In the genomic region with DNA sequence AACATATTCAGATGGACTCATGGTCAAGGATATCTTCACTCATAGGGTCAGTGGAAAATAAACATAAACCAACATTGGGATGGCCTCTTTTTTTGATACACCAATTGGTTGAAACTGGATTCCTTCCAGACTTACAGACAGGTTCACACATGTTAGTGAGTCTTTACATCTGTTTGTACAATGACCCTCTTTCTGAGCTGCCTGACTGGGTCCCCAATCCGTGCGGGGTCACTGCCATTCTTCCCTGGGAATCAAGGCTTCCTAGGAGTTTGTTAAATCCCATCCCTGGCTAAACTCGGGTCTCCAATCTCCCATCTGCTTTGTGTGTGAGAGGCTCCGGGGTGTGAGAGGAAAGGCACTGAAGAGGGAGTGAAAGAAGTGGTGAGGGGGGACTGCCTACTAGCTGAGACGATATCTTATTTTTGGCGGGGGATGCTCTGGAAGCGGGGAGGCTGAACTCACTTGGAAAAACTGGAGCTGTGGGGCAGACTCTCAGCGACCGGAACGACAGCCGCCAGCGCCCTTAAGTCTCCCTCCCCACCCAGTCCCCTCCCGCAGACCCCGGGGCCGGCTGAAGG, we compare ENCODE assay signal across 8 cellular contexts. TPM values are rescaled to one million over a fixed set of nuclear protein-coding genes. Genes with fewer than 3 reads are reported as not detected.
DNase-seq lines count a peak whose midpoint lies in the region; ATAC-seq, FAIRE-seq and TF ChIP-seq lines count a peak whose summit lies in the region.

No MANE protein-coding gene starts in this region.

- CTCF ChIA-PET in endothelial cell of umbilical vein (lab: Charles Lee), result interaction anchor here (1.0 to 3.3 kb wide), 6 partner anchors 15 to 238 kb away, joined by 3 to 32 read pairs (median 5); a partner anchor contains a TSS

- peaks cover 23% of the 10 kb centered on the region for H3K4me1 Mint-ChIP-seq in T-helper 2 cell treated with Interferon-gamma antibody and Interleukin-4, amounts not matched to agents 5 μg/mL and 100 μg/mL, for 36 hours (ENCODE audit: low read depth)

- intact Hi-C loops in endothelial cell of umbilical vein (cut with micrococcal nuclease), result loop anchor here (1.0 to 5.0 kb wide), 4 partner anchors 35 to 208 kb away; a partner anchor contains a TSS
- intact Hi-C loops in left colon (cut with DNase I, micrococcal nuclease), result no loop called here

- no peaks in the 10 kb centered on the region for H3F3A ChIP-seq in neural cell (ENCODE audit: insufficient read depth, low read length, poor library complexity, severe bottlenecking)

- no peak for TF ChIP-seq CTCF in endothelial cell of umbilical vein (IDR thresholded peaks at IDR 0.05; ENCODE audit: extremely low read depth in 1 of 2, insufficient read depth in 1 of 2, low read depth in 1 of 2, low read length in 2 of 2)
- TF ChIP-seq CTCF in neural cell (IDR thresholded peaks at IDR 0.05; ENCODE audit: poor library complexity, severe bottlenecking), result no peak

- no peaks in the 10 kb centered on the region for H3K9me3 Mint-ChIP-seq in T-helper 2 cell treated with Interferon-gamma antibody and Interleukin-4, amounts not matched to agents 5 μg/mL and 100 μg/mL, for 36 hours

- POLR2A ChIA-PET in endothelial cell of umbilical vein (lab: Charles Lee), result no interaction called here

- TF ChIP-seq POLR2A in endothelial cell of umbilical vein (IDR thresholded peaks at IDR 0.05; ENCODE audit: low read depth, low read length), result no peak

- dilution Hi-C loops in endothelial cell of umbilical vein (cut with MboI; ENCODE audit: extremely low pct_ligation_motif_present, low sequenced_read_pairs), result no loop called here

- H3K4me2 ChIP-seq in endothelial cell of umbilical vein (ENCODE audit: insufficient read depth, low read length) (peak overlapping the region; percentile 99), neural cell (ENCODE audit: low read length) (peak overlapping the region; percentile 89)

- no peak for TF ChIP-seq EP300 in neural cell (conservative IDR thresholded peaks at IDR 0.05; ENCODE audit: poor library complexity, severe bottlenecking)

- H3K4me1 ChIP-seq in endothelial cell of umbilical vein (ENCODE audit: control insufficient read depth, extremely low read depth, insufficient read depth, low read length), result peaks cover 11% of the 10 kb centered on the region

- peak; percentile 1 for ATAC-seq in HG02885 (IDR thresholded peaks at IDR 0.05; ENCODE audit: poor library complexity, unreplicated experiment)
- no peak for ATAC-seq in left colon

- H3K27ac ChIP-seq in endothelial cell of umbilical vein (ENCODE audit: insufficient read depth, low read depth, low read length) (peak overlapping the region; percentile 51), neural cell (ENCODE audit: low read length) (peak overlapping the region; percentile 66)

- peaks cover 0 to 4% of the 10 kb centered on the region in 2 experiments for H3K36me3 ChIP-seq in endothelial cell of umbilical vein (ENCODE audit: control insufficient read depth in 2 of 2, extremely low read depth in 1 of 2, insufficient read depth in 2 of 2, low read length in 2 of 2)
- no peaks in the 10 kb centered on the region for H3K36me3 ChIP-seq in neural cell (ENCODE audit: insufficient read depth, low read length)

- TSS peak; percentile 66 for BruUV-seq in endothelial cell of umbilical vein (replicated peaks; lab: Mats Ljungman, UMichigan)

- peaks cover 19% of the 10 kb centered on the region for H3K79me2 ChIP-seq in endothelial cell of umbilical vein (ENCODE audit: control insufficient read depth, insufficient read depth, low read length)
- H3K79me2 ChIP-seq in neural cell (replicated peaks; ENCODE audit: insufficient read depth, low read length), result peaks cover 10% of the 10 kb centered on the region

- no peaks in the 10 kb centered on the region for H4K20me1 ChIP-seq in endothelial cell of umbilical vein (replicated peaks; ENCODE audit: control insufficient read depth, extremely low read depth, insufficient read depth, low read length)
- no peaks in the 10 kb centered on the region for H4K20me1 ChIP-seq in neural cell (ENCODE audit: insufficient read depth)

- no peak for TF ChIP-seq RAD21 in neural cell (conservative IDR thresholded peaks at IDR 0.05)

- H3K9me2 ChIP-seq in neural cell (ENCODE audit: insufficient read depth, low read length), result no peaks in the 10 kb centered on the region

- H3K9ac ChIP-seq in endothelial cell of umbilical vein (replicated peaks; ENCODE audit: extremely low read depth, insufficient read depth, low read length) (peak overlapping the region; percentile 78), neural cell (ENCODE audit: low read length) (peak overlapping the region; percentile 79)

- no peak for FAIRE-seq in endothelial cell of umbilical vein (lab: Jason Lieb, UNC)

- peak overlapping the region; percentile 97 for H3K27ac Mint-ChIP-seq in T-helper 2 cell treated with Interferon-gamma antibody and Interleukin-4, amounts not matched to agents 5 μg/mL and 100 μg/mL, for 36 hours

- H3K27me3 ChIP-seq in endothelial cell of umbilical vein (ENCODE audit: control insufficient read depth in 2 of 2, insufficient read depth in 2 of 2, low read length in 2 of 2) (no peaks in the 10 kb centered on the region), neural cell (ENCODE audit: insufficient read depth, low read depth, low read length) (no peaks in the 10 kb centered on the region)

- H3K9me3 ChIP-seq in endothelial cell of umbilical vein (replicated peaks; ENCODE audit: control insufficient read depth, insufficient read depth, low read length) (no peaks in the 10 kb centered on the region), neural cell (ENCODE audit: low read length) (peaks cover 2% of the 10 kb centered on the region)

- no peaks in the 10 kb centered on the region for H3K9me1 ChIP-seq in endothelial cell of umbilical vein (replicated peaks; ENCODE audit: control insufficient read depth, extremely low read depth, insufficient read depth, low read length)

- DNase-seq in T-helper 2 cell treated with Interferon-gamma antibody and Interleukin-4, amounts not matched to agents 5 μg/mL and 100 μg/mL, for 36 hours (ENCODE audit: low spot score), result peak; percentile 7
- DNase-seq in T-helper 2 cell, result no peak
- peak; percentile 7 for DNase-seq in RKO (ENCODE audit: low spot score)
- DNase-seq in endothelial cell of umbilical vein (ENCODE audit: low read depth, low spot score), result peak; percentile 6
- no peak for DNase-seq in left colon
- DNase-seq in putamen (ENCODE audit: low spot score), result no peak

- peaks cover 14% of the 10 kb centered on the region for H3K36me3 Mint-ChIP-seq in T-helper 2 cell treated with Interferon-gamma antibody and Interleukin-4, amounts not matched to agents 5 μg/mL and 100 μg/mL, for 36 hours (ENCODE audit: low read depth)

- H2AFZ ChIP-seq in endothelial cell of umbilical vein (ENCODE audit: low read depth, low read length) (peak overlapping the region; percentile 98), neural cell (ENCODE audit: low read depth, low read length) (peak overlapping the region; percentile 68)

- H3K4me3 ChIP-seq in endothelial cell of umbilical vein (replicated peaks in 1 of 3; ENCODE audit: insufficient read depth in 1 of 3, low read depth in 1 of 3, low read length in 3 of 3) (peak overlapping the region; percentile 64 to 98 (median 79)), neural cell (ENCODE audit: low read length) (peak overlapping the region; percentile 79)

- peaks cover 4% of the 10 kb centered on the region for H3K27me3 Mint-ChIP-seq in T-helper 2 cell treated with Interferon-gamma antibody and Interleukin-4, amounts not matched to agents 5 μg/mL and 100 μg/mL, for 36 hours (ENCODE audit: low read depth)

- peak overlapping the region; percentile 96 for H3K4me3 Mint-ChIP-seq in T-helper 2 cell treated with Interferon-gamma antibody and Interleukin-4, amounts not matched to agents 5 μg/mL and 100 μg/mL, for 36 hours

TF ChIP-seq in endothelial cell of umbilical vein, 7 proteins besides CTCF, POLR2A, EP300 and RAD21 (continues in another document):
- TF ChIP-seq GATA2 (IDR thresholded peaks at IDR 0.05; ENCODE audit: insufficient read depth, insufficient read length, low read depth, low read length) (no peak), FOS (IDR thresholded peaks at IDR 0.05; ENCODE audit: borderline replicate concordance, insufficient read depth, low read length) (no peak), EZH2 (IDR thresholded peaks at IDR 0.05; ENCODE audit: borderline replicate concordance, low read depth, low read length, severe bottlenecking) (no peak)

TF ChIP-seq in neural cell, 6 proteins besides CTCF, POLR2A, EP300 and RAD21:
- TF ChIP-seq SMC3 (conservative IDR thresholded peaks at IDR 0.05; ENCODE audit: poor library complexity) (no peak), EZH2 (IDR thresholded peaks at IDR 0.05; ENCODE audit: borderline replicate concordance, insufficient read depth, low read length, poor library complexity, severe bottlenecking) (no peak)

RNA-seq across cellular contexts. Expression of a gene that starts 0.5 kb away (rescaled TPM):
- total RNA-seq in endothelial cell of umbilical vein, result not detected in 2 replicates
- not detected in 2 replicates for polyA plus RNA-seq in endothelial cell of umbilical vein
- 0.08 and 0.16 TPM in 2 replicates for polyA plus RNA-seq in endothelial cell of umbilical vein (2011; cell fraction: cytosol; rRNA removed)
- 0.21 TPM in 1 of 2 replicates, not detected in the other for polyA plus RNA-seq in endothelial cell of umbilical vein (2011; cell fraction: nucleus; rRNA removed)
- 0.68 TPM in 1 of 2 replicates, not detected in the other for polyA plus RNA-seq in endothelial cell of umbilical vein (2012)
- polyA minus RNA-seq in endothelial cell of umbilical vein, result not detected in 2 replicates
- polyA minus RNA-seq in endothelial cell of umbilical vein (2011; cell fraction: cytosol; rRNA and poly(A)+ RNA removed), result not detected
- polyA minus RNA-seq in endothelial cell of umbilical vein (2011; cell fraction: nucleus; rRNA and poly(A)+ RNA removed), result not detected in 2 replicates
- polyA plus RNA-seq in neural cell, result not detected in 2 replicates
- polyA minus RNA-seq in neural cell, result 1.2 TPM in 1 of 2 replicates, not detected in the other
- total RNA-seq in left colon, result not detected

RNA-seq across cellular contexts. Expression of a gene that starts 0.5 kb away (rescaled TPM):
- total RNA-seq in endothelial cell of umbilical vein (20.8 and 21.4 TPM in 2 replicates), left colon (1 to 10 TPM; 2.4 to 3.4 TPM)
- polyA plus RNA-seq in endothelial cell of umbilical vein (2.6 and 4.2 TPM in 2 replicates), neural cell (2.2 and 2.3 TPM in 2 replicates)
- polyA plus RNA-seq in endothelial cell of umbilical vein (2011; cell fraction: cytosol; rRNA removed), result 4.5 and 4.8 TPM in 2 replicates
- polyA plus RNA-seq in endothelial cell of umbilical vein (2011; cell fraction: nucleus; rRNA removed), result 5.7 and 9.9 TPM in 2 replicates
- 5.7 and 10.7 TPM in 2 replicates for polyA plus RNA-seq in endothelial cell of umbilical vein (2012)
- polyA minus RNA-seq in endothelial cell of umbilical vein (4.4 and 4.7 TPM in 2 replicates), neural cell (3.4 and 4.9 TPM in 2 replicates)
- 5.1 TPM for polyA minus RNA-seq in endothelial cell of umbilical vein (2011; cell fraction: cytosol; rRNA and poly(A)+ RNA removed)
- polyA minus RNA-seq in endothelial cell of umbilical vein (2011; cell fraction: nucleus; rRNA and poly(A)+ RNA removed), result 6.3 and 9.3 TPM in 2 replicates

Comparison
In these comparisons a context has a peak if more than half of its experiments do, and no peak if none do; other contexts are left out.
1. DNase-seq: peak in T-helper 2 cell treated with Interferon-gamma antibody and Interleukin-4, amounts not matched to agents 5 μg/mL and 100 μg/mL, for 36 hours (single experiment), RKO (single experiment) and endothelial cell of umbilical vein (single experiment); none in T-helper 2 cell (0 of 5), left colon (0 of 2) and putamen (single experiment).